Comparison of ENCODE assay signal across 19 cellular contexts in the genomic region with DNA sequence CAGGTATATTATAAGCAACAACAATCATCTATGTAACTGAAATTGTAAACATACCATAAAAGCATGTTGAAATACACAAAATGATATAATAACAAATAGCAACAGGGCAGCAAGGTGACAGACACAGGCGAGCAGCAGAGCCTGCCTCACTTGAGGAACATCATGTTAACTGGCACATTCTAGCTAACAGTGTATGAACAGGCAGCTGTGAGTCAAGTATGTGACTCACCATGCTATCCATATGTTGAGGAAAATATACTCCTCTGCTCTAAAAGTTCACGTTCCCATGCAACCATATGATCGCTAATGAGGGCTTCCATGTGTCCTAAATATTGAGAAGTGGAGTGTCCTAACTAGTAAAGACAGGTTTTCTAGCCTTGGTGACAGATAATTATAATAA. TPM values are rescaled to one million over a fixed set of nuclear protein-coding genes. Genes with fewer than 3 reads are reported as not detected.
DNase-seq lines count a peak whose midpoint lies in the region; ATAC-seq and TF ChIP-seq lines count a peak whose summit lies in the region.
"Had no signal": no experiment of that assay in that cellular context is flagged by ENCODE, and none has a peak within 500 bp of the region (broad histone marks: within the 10 kb centered on the region; RNA-seq: fewer than 3 reads in every experiment).

No MANE protein-coding gene starts in this region.

- no peaks in the 10 kb centered on the region for H3K4me1 ChIP-seq in breast epithelium
- no peaks in the 10 kb centered on the region for H3K4me1 ChIP-seq in GM23338 (ENCODE audit: insufficient read depth)
- no peaks in the 10 kb centered on the region for H3K4me1 ChIP-seq in heart right ventricle
- H3K4me1 ChIP-seq: tibial artery had no signal

- no peak for TF ChIP-seq CTCF in MCF 10A (IDR thresholded peaks at IDR 0.05; ENCODE audit: unreplicated experiment)
- TF ChIP-seq CTCF in breast epithelium (IDR thresholded peaks at IDR 0.05), result no peak
- no peak for TF ChIP-seq CTCF in RWPE1 (conservative IDR thresholded peaks at IDR 0.05; ENCODE audit: low read depth)
- TF ChIP-seq CTCF in fibroblast of mammary gland (conservative IDR thresholded peaks at IDR 0.05; ENCODE audit: control insufficient read depth, insufficient read depth, low read depth, low read length), result no peak
- TF ChIP-seq CTCF in GM23338 (conservative IDR thresholded peaks at IDR 0.05; ENCODE audit: low read depth in 2 of 2), result no peak
- no peak for TF ChIP-seq CTCF in heart right ventricle (IDR thresholded peaks at IDR 0.05)

- intact Hi-C loops in MCF 10A (cut with micrococcal nuclease) (no loop called here), breast epithelium (cut with DNase I; ENCODE audit: low total_unique reads) (no loop called here), heart right ventricle (cut with DNase I) (no loop called here)

- DNase-seq in MCF 10A (ENCODE audit: unreplicated experiment) (peak; percentile 69), breast epithelium (ENCODE audit: low spot score in 2 of 2) (no peak), RWPE1 (ENCODE audit: low spot score) (peak; percentile 74), fibroblast of mammary gland (ENCODE audit: low read depth) (peak; percentile 86), retina (no peak), GM23338 (ENCODE audit: low spot score) (no peak), heart right ventricle (no peak)
- DNase-seq: 8988T; activated CD4-positive, alpha-beta T cell treated with anti-CD3 and anti-CD28 coated beads, Interleukin-2, amount 10 ng/mL, durations not matched to agents 24 days and 14 days; activated T-cell treated with anti-CD3 and anti-CD28 coated beads, Interleukin-2, amount 50 U/mL, for 72 hours; aorta; endodermal cell; mesendoderm; NCI-H2029 treated with DMSO at 0.1 percent for 48 hours; occipital lobe; tibial artery had no signal

- H3K27me3 ChIP-seq in breast epithelium, result no peaks in the 10 kb centered on the region
- H3K27me3 ChIP-seq in GM23338 (ENCODE audit: insufficient read depth), result no peaks in the 10 kb centered on the region
- no peaks in the 10 kb centered on the region for H3K27me3 ChIP-seq in heart right ventricle
- H3K27me3 ChIP-seq: tibial artery had no signal

- H3K9me2 ChIP-seq in GM23338 (ENCODE audit: insufficient read depth), result no peaks in the 10 kb centered on the region

- ATAC-seq in GM21576 (IDR thresholded peaks at IDR 0.05; ENCODE audit: unreplicated experiment) (no peak), GM23338 (no peak), heart right ventricle (no peak)
- ATAC-seq: activated T-cell treated with anti-CD3 and anti-CD28 coated beads, Interleukin-2, amount 50 U/mL, for 72 hours had no signal

- H3K9me3 ChIP-seq in breast epithelium (no peaks in the 10 kb centered on the region), heart right ventricle (no peaks in the 10 kb centered on the region)
- H3K9me3 ChIP-seq: tibial artery had no signal

- H4K20me1 ChIP-seq in GM23338 (replicated peaks; ENCODE audit: insufficient read depth), result no peaks in the 10 kb centered on the region

- H3K36me3 Mint-ChIP-seq in MCF 10A (ENCODE audit: insufficient read depth, unreplicated experiment), result peaks cover 10% of the 10 kb centered on the region
- peaks cover 8% of the 10 kb centered on the region for H3K36me3 Mint-ChIP-seq in GM23338 (ENCODE audit: low read depth)

- H3F3A ChIP-seq in GM23338 (replicated peaks; ENCODE audit: low read depth), result no peaks in the 10 kb centered on the region

- H3K27ac Mint-ChIP-seq in MCF 10A (ENCODE audit: low read depth, unreplicated experiment), result no peak overlapping the region
- no peak overlapping the region for H3K27ac Mint-ChIP-seq in GM23338
- H3K27ac Mint-ChIP-seq: activated CD4-positive, alpha-beta T cell treated with anti-CD3 and anti-CD28 coated beads, Interleukin-2, amount 10 ng/mL, durations not matched to agents 24 days and 14 days; activated T-cell treated with anti-CD3 and anti-CD28 coated beads, Interleukin-2, amount 50 U/mL, for 72 hours; endodermal cell; T-helper 1 cell treated with Interleukin-12 subunit alpha and Interleukin-12 subunit beta and Interleukin-4 antibody, amounts not matched to agents 30 μg/mL and 1 μg/mL, for 36 hours had no signal

- H3K27me3 Mint-ChIP-seq in MCF 10A (ENCODE audit: insufficient read depth, unreplicated experiment) (no peaks in the 10 kb centered on the region), GM23338 (ENCODE audit: insufficient read depth, low read depth, poor library complexity) (peaks cover 2% of the 10 kb centered on the region)
- H3K27me3 Mint-ChIP-seq: activated CD4-positive, alpha-beta T cell treated with anti-CD3 and anti-CD28 coated beads, Interleukin-2, amount 10 ng/mL, durations not matched to agents 24 days and 14 days had no signal

- no peak overlapping the region for H2AFZ ChIP-seq in GM23338

- H3K4me3 Mint-ChIP-seq in MCF 10A (ENCODE audit: unreplicated experiment) (no peak overlapping the region), GM23338 (no peak overlapping the region)
- H3K4me3 Mint-ChIP-seq: activated CD4-positive, alpha-beta T cell treated with anti-CD3 and anti-CD28 coated beads, Interleukin-2, amount 10 ng/mL, durations not matched to agents 24 days and 14 days; activated T-cell treated with anti-CD3 and anti-CD28 coated beads, Interleukin-2, amount 50 U/mL, for 72 hours; endodermal cell; T-helper 1 cell treated with Interleukin-12 subunit alpha and Interleukin-12 subunit beta and Interleukin-4 antibody, amounts not matched to agents 30 μg/mL and 1 μg/mL, for 36 hours had no signal

- H3K36me3 ChIP-seq in breast epithelium (no peaks in the 10 kb centered on the region), GM23338 (ENCODE audit: insufficient read depth) (no peaks in the 10 kb centered on the region), heart right ventricle (peaks cover 0 to 39% (median 0%) of the 10 kb centered on the region in 9 donors)

- no peak overlapping the region for H3K4me3 ChIP-seq in breast epithelium
- no peak overlapping the region for H3K4me3 ChIP-seq in fibroblast of mammary gland (ENCODE audit: control insufficient read depth, low read depth, low read length)
- no peak overlapping the region for H3K4me3 ChIP-seq in GM23338
- H3K4me3 ChIP-seq in heart right ventricle, result no peak overlapping the region
- H3K4me3 ChIP-seq: tibial artery had no signal

- CTCF ChIA-PET in MCF 10A (lab: Yijun Ruan, JAX), result interaction anchor here (1.1 kb wide), 1 partner anchor 65 kb away, joined by 3 read pairs; no protein-coding TSS in a partner anchor
- CTCF ChIA-PET in RWPE1 (lab: Yijun Ruan, JAX), result interaction anchor here (0.8 to 1.1 kb wide), 2 partner anchors 18 to 96 kb away, joined by 3 to 5 read pairs; no protein-coding TSS in a partner anchor

- 79 to 92% methylated on average over 3 of the region's 3 CpGs for WGBS in heart right ventricle, 2 donors

- no peak for TF ChIP-seq POLR2A in breast epithelium (IDR thresholded peaks at IDR 0.05)

- H3K9me3 Mint-ChIP-seq in MCF 10A (ENCODE audit: unreplicated experiment) (no peaks in the 10 kb centered on the region), GM23338 (no peaks in the 10 kb centered on the region)
- H3K9me3 Mint-ChIP-seq: activated CD4-positive, alpha-beta T cell treated with anti-CD3 and anti-CD28 coated beads, Interleukin-2, amount 10 ng/mL, durations not matched to agents 24 days and 14 days; activated T-cell treated with anti-CD3 and anti-CD28 coated beads, Interleukin-2, amount 50 U/mL, for 72 hours; endodermal cell; T-helper 1 cell treated with Interleukin-12 subunit alpha and Interleukin-12 subunit beta and Interleukin-4 antibody, amounts not matched to agents 30 μg/mL and 1 μg/mL, for 36 hours had no signal

- no peak overlapping the region for H3K27ac ChIP-seq in breast epithelium
- H3K27ac ChIP-seq in RWPE1, result no peak overlapping the region
- no peak overlapping the region for H3K27ac ChIP-seq in GM23338 (ENCODE audit: low read depth)
- no peak overlapping the region for H3K27ac ChIP-seq in heart right ventricle
- H3K27ac ChIP-seq: KMS-11, tibial artery had no signal

- BruUV-seq in MCF 10A (replicated peaks; lab: Mats Ljungman, UMichigan), result no TSS peak

- H3K4me1 Mint-ChIP-seq in MCF 10A (ENCODE audit: insufficient read depth, unreplicated experiment) (peaks cover 15% of the 10 kb centered on the region), GM23338 (no peaks in the 10 kb centered on the region)
- H3K4me1 Mint-ChIP-seq: activated CD4-positive, alpha-beta T cell treated with anti-CD3 and anti-CD28 coated beads, Interleukin-2, amount 10 ng/mL, durations not matched to agents 24 days and 14 days had no signal

- POLR2A ChIA-PET in MCF 10A (lab: Yijun Ruan, JAX), result interaction anchor here (0.6 to 2.5 kb wide), 6 partner anchors 10 to 816 kb away, joined by 3 to 13 read pairs (median 4); a partner anchor contains a TSS
- POLR2A ChIA-PET in RWPE1 (lab: Yijun Ruan, JAX; ENCODE audit: low non-redundant PET), result no interaction called here

- no peak overlapping the region for H3K4me2 ChIP-seq in GM23338
- H3K4me2 ChIP-seq: KMS-11 had no signal

- no peaks in the 10 kb centered on the region for H3K79me2 ChIP-seq in GM23338 (replicated peaks; ENCODE audit: insufficient read depth)

TF ChIP-seq in GM23338, 12 proteins besides CTCF, POLR2A, EP300 and RAD21 (continues in another document):
- TF ChIP-seq JUNB (IDR thresholded peaks at IDR 0.05; ENCODE audit: unreplicated experiment) (no peak), POLR2AphosphoS5 (IDR thresholded peaks at IDR 0.05; ENCODE audit: low read depth) (no peak), STAT1 (IDR thresholded peaks at IDR 0.05; ENCODE audit: unreplicated experiment) (no peak), EZH2 (IDR thresholded peaks at IDR 0.05; ENCODE audit: low read depth, unreplicated experiment) (no peak)

RNA-seq across cellular contexts. Expression of a gene that starts 18.4 kb away (rescaled TPM):
- 5.3 and 7.4 TPM in 2 replicates for total RNA-seq in MCF 10A (2022)
- 10 to 100 TPM in 1 of 3 donors, 1 to 10 TPM in 2; 8.5 to 15.7 (median 9.2) TPM for total RNA-seq in breast epithelium
- 8.4 and 10.1 TPM in 2 replicates for total RNA-seq in GM23338 (2014; rRNA removed; shearing (Covaris generic))
- polyA plus RNA-seq in GM23338 (2016; fragmentation: Nextera tagmentation; extraction: Ambion mirVana), result 5.1 and 5.2 TPM in 2 replicates
- total RNA-seq in heart right ventricle, result 1 to 10 TPM; 4.0 to 6.0 (median 4.9) TPM
- polyA plus RNA-seq in heart right ventricle, result 1 to 10 TPM; 2.0 to 3.0 TPM

RNA-seq across cellular contexts. Expression of a gene that starts 18.5 kb away (rescaled TPM):
- 29.5 and 36.8 TPM in 2 replicates for total RNA-seq in MCF 10A (2022)
- total RNA-seq in breast epithelium, result 1 to 10 TPM; 3.9 to 4.8 (median 4.8) TPM
- 0.73 and 2.5 TPM in 2 replicates for total RNA-seq in GM23338 (2014; rRNA removed; shearing (Covaris generic))
- 38.6 and 41.6 TPM in 2 replicates for polyA plus RNA-seq in GM23338 (2016; fragmentation: Nextera tagmentation; extraction: Ambion mirVana)
- 10 to 100 TPM; 23.1 to 32.1 (median 27.2) TPM for total RNA-seq in heart right ventricle
- polyA plus RNA-seq in heart right ventricle, result 1 to 10 TPM; 2.5 to 6.4 TPM

Comparison
In these comparisons a context has a peak if more than half of its experiments do, and no peak if none do; other contexts are left out.
1. DNase-seq: peak in MCF 10A (single experiment), RWPE1 (single experiment) and fibroblast of mammary gland (single experiment); none in breast epithelium (0 of 2), retina (single experiment), GM23338 (single experiment) and heart right ventricle (0 of 2).